ENCODE assay signal across 1 cellular context in the genomic region with DNA sequence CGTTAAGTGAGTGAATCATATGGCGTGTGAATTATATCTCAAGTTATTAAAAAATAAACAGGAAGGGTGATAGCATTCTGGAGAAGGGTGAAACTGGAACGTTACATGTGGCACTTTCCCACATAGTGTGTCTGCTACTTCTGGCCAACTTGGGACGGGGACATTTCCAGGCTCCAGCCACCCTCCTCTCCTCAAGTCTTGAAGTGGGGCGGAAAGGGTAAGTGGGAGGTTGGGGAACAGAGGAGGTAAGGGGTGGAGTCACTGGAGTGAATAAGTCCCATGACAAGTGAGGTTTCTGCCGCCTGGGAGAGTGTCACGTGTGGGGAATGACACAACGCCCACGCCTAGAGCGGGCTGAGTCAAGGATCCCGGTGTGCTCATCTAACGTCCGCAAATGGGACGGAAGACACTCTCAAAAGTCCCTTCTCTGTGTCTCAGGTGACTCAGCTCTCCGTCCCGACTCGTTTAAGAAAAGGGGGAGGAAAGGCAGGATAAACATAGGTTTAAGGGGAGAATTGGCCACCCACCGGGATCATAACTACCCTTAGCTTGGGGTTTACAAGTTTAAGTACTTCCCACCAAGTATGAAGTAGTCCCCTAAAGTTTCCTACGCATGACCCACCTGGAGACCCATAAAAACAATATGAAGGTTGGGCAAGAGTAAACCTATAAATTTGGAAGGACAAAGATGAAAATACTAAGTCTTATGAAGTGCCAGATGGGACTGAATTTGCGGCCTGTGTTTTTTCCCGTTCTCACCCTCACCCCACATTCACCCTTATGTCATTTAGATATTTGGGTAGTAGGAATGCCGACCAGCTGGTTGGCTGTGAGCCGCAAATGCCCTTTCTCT.
TF ChIP-seq lines count a peak whose summit lies in the region.

No MANE protein-coding gene starts in this region.

TF ChIP-seq in A549, 52 proteins besides CTCF, POLR2A, EP300 and RAD21 (continued from another document):
- TF ChIP-seq MAZ (IDR thresholded peaks at IDR 0.05; ENCODE audit: borderline replicate concordance, low read depth, low read length) (peak; percentile 56; the same call in 1 of the 2 replicates), GATA3 (IDR thresholded peaks at IDR 0.05; ENCODE audit: borderline replicate concordance) (peak; percentile 26; the same call in 1 of the 2 replicates), EHF (CRISPR knock-in tag; IDR thresholded peaks at IDR 0.05) (no peak), HEYL (CRISPR knock-in tag; IDR thresholded peaks at IDR 0.05) (no peak), ZC3H11A (IDR thresholded peaks at IDR 0.05) (no peak), HES2 (IDR thresholded peaks at IDR 0.05) (no peak), TFCP2L1 (CRISPR knock-in tag; IDR thresholded peaks at IDR 0.05) (peak; percentile 38; the same call in 1 of the 2 replicates), CEBPB (IDR thresholded peaks at IDR 0.05) (peak; percentile 58 to 81), KDM5A (IDR thresholded peaks at IDR 0.05) (no peak), HMGXB4 (CRISPR knock-in tag; IDR thresholded peaks at IDR 0.05; ENCODE audit: borderline replicate concordance) (no peak; the same call in 1 of the 2 replicates), PHF8 (IDR thresholded peaks at IDR 0.05; ENCODE audit: borderline replicate concordance, low read depth) (no peak), TP53 (CRISPR knock-in tag; IDR thresholded peaks at IDR 0.05) (peak; percentile 84; the same call in 1 of the 2 replicates), CHD4 (IDR thresholded peaks at IDR 0.05; ENCODE audit: borderline replicate concordance) (no peak), KDM1A (IDR thresholded peaks at IDR 0.05; ENCODE audit: low read depth) (no peak), CHD2 (IDR thresholded peaks at IDR 0.05; ENCODE audit: low read length, partially characterized antibody) (peak; percentile 41), RNF2 (IDR thresholded peaks at IDR 0.05; ENCODE audit: borderline replicate concordance, low read depth) (no peak), MYC (IDR thresholded peaks at IDR 0.05; ENCODE audit: borderline replicate concordance, low read length) (peak; percentile 20; the same call in 1 of the 2 replicates), NR3C1 (IDR thresholded peaks at IDR 0.05) (no peak), CBX2 (IDR thresholded peaks at IDR 0.05; ENCODE audit: borderline replicate concordance, low read depth) (no peak), ESRRA (IDR thresholded peaks at IDR 0.05; ENCODE audit: borderline replicate concordance, low read length) (0 out of 2 replicates have a peak, but pooled peaks have one; percentile 52), FOXS1 (CRISPR knock-in tag; IDR thresholded peaks at IDR 0.05) (0 out of 2 replicates have a peak, but pooled peaks have one; percentile 9), JUNB (IDR thresholded peaks at IDR 0.05) (peak; percentile 65), ZSCAN20 (CRISPR knock-in tag; IDR thresholded peaks at IDR 0.05) (no peak), POLR2AphosphoS2 (conservative IDR thresholded peaks at IDR 0.05; ENCODE audit: low read length) (no peak), NFE2L2 (conservative IDR thresholded peaks at IDR 0.05; ENCODE audit: low read length) (no peak; the same call in 1 of the 2 replicates), JUN (IDR thresholded peaks at IDR 0.05) (peak; percentile 21 to 68; a peak in 3 of 5 replicates), ELK1 (IDR thresholded peaks at IDR 0.05; ENCODE audit: low read depth, low read length) (no peak), MAX (IDR thresholded peaks at IDR 0.05) (peak; percentile 96), RCOR1 (IDR thresholded peaks at IDR 0.05; ENCODE audit: low read depth, low read length) (no peak), MAFK (IDR thresholded peaks at IDR 0.05; ENCODE audit: partially characterized antibody) (peak; percentile 85), HOXA7 (CRISPR knock-in tag; IDR thresholded peaks at IDR 0.05) (peak; percentile 42; the same call in 1 of the 2 replicates), E2F6 (IDR thresholded peaks at IDR 0.05; ENCODE audit: borderline replicate concordance, low read depth) (peak; percentile 78; the same call in 1 of the 2 replicates), HOXB5 (CRISPR knock-in tag; IDR thresholded peaks at IDR 0.05) (peak; percentile 45; the same call in 1 of the 2 replicates), BHLHE40 (IDR thresholded peaks at IDR 0.05; ENCODE audit: low read depth, low read length) (peak; percentile 95)
- TF ChIP-seq, protein P1, sequence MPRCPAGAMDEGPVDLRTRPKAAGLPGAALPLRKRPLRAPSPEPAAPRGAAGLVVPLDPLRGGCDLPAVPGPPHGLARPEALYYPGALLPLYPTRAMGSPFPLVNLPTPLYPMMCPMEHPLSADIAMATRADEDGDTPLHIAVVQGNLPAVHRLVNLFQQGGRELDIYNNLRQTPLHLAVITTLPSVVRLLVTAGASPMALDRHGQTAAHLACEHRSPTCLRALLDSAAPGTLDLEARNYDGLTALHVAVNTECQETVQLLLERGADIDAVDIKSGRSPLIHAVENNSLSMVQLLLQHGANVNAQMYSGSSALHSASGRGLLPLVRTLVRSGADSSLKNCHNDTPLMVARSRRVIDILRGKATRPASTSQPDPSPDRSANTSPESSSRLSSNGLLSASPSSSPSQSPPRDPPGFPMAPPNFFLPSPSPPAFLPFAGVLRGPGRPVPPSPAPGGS (IDR thresholded peaks at IDR 0.05) = peak; percentile 81; the same call in 2 of the 3 replicates
- TF ChIP-seq, protein P2, sequence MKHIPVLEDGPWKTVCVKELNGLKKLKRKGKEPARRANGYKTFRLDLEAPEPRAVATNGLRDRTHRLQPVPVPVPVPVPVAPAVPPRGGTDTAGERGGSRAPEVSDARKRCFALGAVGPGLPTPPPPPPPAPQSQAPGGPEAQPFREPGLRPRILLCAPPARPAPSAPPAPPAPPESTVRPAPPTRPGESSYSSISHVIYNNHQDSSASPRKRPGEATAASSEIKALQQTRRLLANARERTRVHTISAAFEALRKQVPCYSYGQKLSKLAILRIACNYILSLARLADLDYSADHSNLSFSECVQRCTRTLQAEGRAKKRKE (CRISPR knock-in tag; IDR thresholded peaks at IDR 0.05; ENCODE audit: low read depth) = no peak; the same call in 1 of the 2 replicates
